In genomic region chr14:22564463-22564862, GRCh38 we compare ENCODE assay signal across 12 cellular contexts. TPM values are rescaled to one million over a fixed set of nuclear protein-coding genes. Genes with fewer than 3 reads are reported as not detected.
A peak's percentile ranks its signal among the peaks of the same experiment; 100 is the strongest.
DNase-seq lines count a peak whose midpoint lies in the region; ATAC-seq, FAIRE-seq and TF ChIP-seq lines count a peak whose summit lies in the region.
"Had no signal": no experiment of that assay in that cellular context is flagged by ENCODE, and none has a peak within 500 bp of the region (broad histone marks: within the 10 kb centered on the region; RNA-seq: fewer than 3 reads in every experiment).

No MANE protein-coding gene starts in this region.

- TF ChIP-seq CTCF in GM12865 (IDR thresholded peaks at IDR 0.05; ENCODE audit: insufficient read depth, low read depth, low read length, missing control alignments) (no peak), MM.1S (IDR thresholded peaks at IDR 0.05; ENCODE audit: low read length) (no peak)

- ATAC-seq in HG03520 (IDR thresholded peaks at IDR 0.05; ENCODE audit: unreplicated experiment) = no peak
- no peak for ATAC-seq in HG02763 (IDR thresholded peaks at IDR 0.05; ENCODE audit: unreplicated experiment)
- ATAC-seq: left lobe of liver, pancreas had no signal

- H3K4me3 ChIP-seq in GM12865 (ENCODE audit: low read depth, low read length) (peak overlapping the region; percentile 45), MM.1S (ENCODE audit: low read length) (no peak overlapping the region), duodenal mucosa (ENCODE audit: low read depth in 1 of 2, low read length in 2 of 2) (no peak overlapping the region), rectal smooth muscle tissue (ENCODE audit: low read length) (no peak overlapping the region)
- H3K4me3 ChIP-seq: pancreas had no signal

- peaks cover 64% of the 10 kb centered on the region for H3K4me1 ChIP-seq in MM.1S (ENCODE audit: low read length)
- peaks cover 39 to 48% of the 10 kb centered on the region in 2 donors for H3K4me1 ChIP-seq in duodenal mucosa (ENCODE audit: control insufficient read depth in 1 of 2, insufficient read depth in 2 of 2, low read length in 2 of 2)
- H3K4me1 ChIP-seq in rectal smooth muscle tissue (ENCODE audit: control insufficient read depth, insufficient read depth, low read length) = peaks cover 13% of the 10 kb centered on the region

- H3K9ac ChIP-seq in MM.1S (ENCODE audit: low read length) = peak overlapping the region; percentile 49
- no peak overlapping the region for H3K9ac ChIP-seq in duodenal mucosa (ENCODE audit: low read depth in 1 of 2, low read length in 2 of 2)
- H3K9ac ChIP-seq in rectal smooth muscle tissue (ENCODE audit: low read length) = no peak overlapping the region

- FAIRE-seq in frontal cortex (lab: Jason Lieb, UNC) = no peak
- FAIRE-seq: pancreas, TTC549 had no signal

- H3F3A ChIP-seq in MM.1S (ENCODE audit: insufficient read depth, low read length) = peaks cover 37% of the 10 kb centered on the region

- peak; percentile 17 for DNase-seq in GM12865 (ENCODE audit: low read depth)
- DNase-seq in MM.1S = no peak
- no peak for DNase-seq in frontal cortex (ENCODE audit: low spot score in 2 of 2)
- DNase-seq: activated gamma-delta T cell, pancreas, substantia nigra had no signal

- no peak overlapping the region for H2AFZ ChIP-seq in MM.1S (ENCODE audit: low read length)

- no peaks in the 10 kb centered on the region for H4K20me1 ChIP-seq in MM.1S (ENCODE audit: insufficient read depth, low read length)

- H3K27me3 ChIP-seq in MM.1S (replicated peaks; ENCODE audit: insufficient read depth, low read length) (no peaks in the 10 kb centered on the region), duodenal mucosa (ENCODE audit: control insufficient read depth in 1 of 2, insufficient read depth in 2 of 2, low read length in 2 of 2) (no peaks in the 10 kb centered on the region), rectal smooth muscle tissue (ENCODE audit: control insufficient read depth, insufficient read depth, low read length) (no peaks in the 10 kb centered on the region)
- H3K27me3 ChIP-seq: pancreas had no signal

- H3K36me3 ChIP-seq in MM.1S (replicated peaks; ENCODE audit: insufficient read depth, low read length) = no peaks in the 10 kb centered on the region
- H3K36me3 ChIP-seq in duodenal mucosa (ENCODE audit: control insufficient read depth in 1 of 2, insufficient read depth in 2 of 2, low read length in 2 of 2) = peaks cover 9 to 29% of the 10 kb centered on the region in 2 donors
- H3K36me3 ChIP-seq in rectal smooth muscle tissue (ENCODE audit: control insufficient read depth, insufficient read depth, low read length) = no peaks in the 10 kb centered on the region

- H3K27ac ChIP-seq in MM.1S (ENCODE audit: low read length) = peak overlapping the region; percentile 97
- H3K27ac ChIP-seq in duodenal mucosa (ENCODE audit: low read depth, low read length) = peak overlapping the region; percentile 46
- peak overlapping the region; percentile 61 for H3K27ac ChIP-seq in rectal smooth muscle tissue (ENCODE audit: low read depth, low read length)

- peaks cover 30% of the 10 kb centered on the region for H3K79me2 ChIP-seq in MM.1S (ENCODE audit: low read length)

- no peaks in the 10 kb centered on the region for H3K9me2 ChIP-seq in MM.1S (replicated peaks; ENCODE audit: insufficient read depth, low read length)

- H3K9me3 ChIP-seq in MM.1S (replicated peaks; ENCODE audit: insufficient read depth, low read length) (no peaks in the 10 kb centered on the region), duodenal mucosa (ENCODE audit: control insufficient read depth in 1 of 2, low read length in 2 of 2) (no peaks in the 10 kb centered on the region)
- H3K9me3 ChIP-seq: pancreas had no signal

- peak overlapping the region; percentile 60 for H3K4me2 ChIP-seq in MM.1S (ENCODE audit: low read depth, low read length)

RNA-seq across cellular contexts. Expression of gene DAD1, which starts 24.6 kb away (rescaled TPM):
- 89.7 TPM for total RNA-seq in frontal cortex

RNA-seq across cellular contexts. Expression of gene ABHD4, which starts 33.6 kb away (rescaled TPM):
- 2.4 TPM for total RNA-seq in frontal cortex

Comparison
In these comparisons a context has a peak if more than half of its experiments do, and no peak if none do; other contexts are left out.
1. H3K27ac ChIP-seq: peak in every context shown above with its lines; median percentile 97 in MM.1S; 61 in rectal smooth muscle tissue; 46 in duodenal mucosa.